Comparison of ENCODE assay signal across 11 cellular contexts in genomic region chr3:55690746-55691540, GRCh38.
DNase-seq lines count a peak whose midpoint lies in the region; ATAC-seq, FAIRE-seq and TF ChIP-seq lines count a peak whose summit lies in the region.
"Had no signal": no experiment of that assay in that cellular context is flagged by ENCODE, and none has a peak within 500 bp of the region (broad histone marks: within the 10 kb centered on the region; RNA-seq: fewer than 3 reads in every experiment).

No MANE protein-coding gene starts in this region.

- no peak overlapping the region for H3K4me3 Mint-ChIP-seq in activated CD8-positive, alpha-beta T cell treated with anti-CD3 and anti-CD28 coated beads, Interleukin-2, amount 10 ng/mL, durations not matched to agents 7 days and 5 days
- H3K4me3 Mint-ChIP-seq: activated naive CD4-positive, alpha-beta T cell treated with anti-CD3 and anti-CD28 coated beads, Interleukin-2, amount 10 ng/mL, durations not matched to agents 7 days and 5 days; CD4-positive, alpha-beta T cell had no signal

- H3K27ac Mint-ChIP-seq in activated CD8-positive, alpha-beta T cell treated with anti-CD3 and anti-CD28 coated beads, Interleukin-2, amount 10 ng/mL, durations not matched to agents 7 days and 5 days: no peak overlapping the region
- H3K27ac Mint-ChIP-seq: activated naive CD4-positive, alpha-beta T cell treated with anti-CD3 and anti-CD28 coated beads, Interleukin-2, amount 10 ng/mL, durations not matched to agents 7 days and 5 days; CD4-positive, alpha-beta T cell had no signal

- DNase-seq in D721Med (ENCODE audit: insufficient read length, low spot score) (peak; percentile 35), Karpas-422 (peak; percentile 53), glomerular visceral epithelial cell (ENCODE audit: extremely low spot score) (peak; percentile 26), HPDE6-E6E7 (ENCODE audit: extremely low spot score) (no peak), AG08395 (ENCODE audit: low spot score) (no peak)
- no peak for DNase-seq in activated CD8-positive, alpha-beta T cell treated with anti-CD3 and anti-CD28 coated beads, Interleukin-2, amount 10 ng/mL, durations not matched to agents 7 days and 5 days
- DNase-seq: activated naive CD4-positive, alpha-beta T cell treated with anti-CD3 and anti-CD28 coated beads, Interleukin-2, amount 10 ng/mL, durations not matched to agents 7 days and 5 days; CD4-positive, alpha-beta T cell; SHP77 treated with DMSO at 0.1 percent for 48 hours had no signal

- FAIRE-seq in D721Med (lab: Jason Lieb, UNC): peak; percentile 92

- ATAC-seq in GM19468 (IDR thresholded peaks at IDR 0.05; ENCODE audit: extremely low read depth, unreplicated experiment): peak; percentile 49
- no peak for ATAC-seq in HG03521 (IDR thresholded peaks at IDR 0.05; ENCODE audit: unreplicated experiment)
- ATAC-seq in activated CD8-positive, alpha-beta T cell treated with anti-CD3 and anti-CD28 coated beads, Interleukin-2, amount 10 ng/mL, durations not matched to agents 7 days and 5 days: no peak

- H3K79me2 ChIP-seq in Karpas-422 (ENCODE audit: low read length): no peaks in the 10 kb centered on the region

- no peaks in the 10 kb centered on the region for H3K9me2 ChIP-seq in Karpas-422 (replicated peaks; ENCODE audit: insufficient read depth, low read length)

- H3K9me3 Mint-ChIP-seq in activated CD8-positive, alpha-beta T cell treated with anti-CD3 and anti-CD28 coated beads, Interleukin-2, amount 10 ng/mL, durations not matched to agents 7 days and 5 days (ENCODE audit: insufficient read depth): no peaks in the 10 kb centered on the region
- H3K9me3 Mint-ChIP-seq: activated naive CD4-positive, alpha-beta T cell treated with anti-CD3 and anti-CD28 coated beads, Interleukin-2, amount 10 ng/mL, durations not matched to agents 7 days and 5 days; CD4-positive, alpha-beta T cell had no signal

- no peaks in the 10 kb centered on the region for H3K36me3 Mint-ChIP-seq in activated CD8-positive, alpha-beta T cell treated with anti-CD3 and anti-CD28 coated beads, Interleukin-2, amount 10 ng/mL, durations not matched to agents 7 days and 5 days (ENCODE audit: low read depth)
- H3K36me3 Mint-ChIP-seq: activated naive CD4-positive, alpha-beta T cell treated with anti-CD3 and anti-CD28 coated beads, Interleukin-2, amount 10 ng/mL, durations not matched to agents 7 days and 5 days had no signal

- CTCF ChIA-PET in activated CD8-positive, alpha-beta T cell treated with anti-CD3 and anti-CD28 coated beads, Interleukin-2, amount 10 ng/mL, durations not matched to agents 7 days and 5 days (lab: Charles Lee): no interaction called here

- H3K9ac ChIP-seq in Karpas-422 (ENCODE audit: low read length): peak overlapping the region; percentile 2; the same call in 1 of the 2 replicates

- no peaks in the 10 kb centered on the region for H3K27me3 ChIP-seq in Karpas-422 (ENCODE audit: low read length)

- no peaks in the 10 kb centered on the region for H3K9me3 ChIP-seq in Karpas-422 (ENCODE audit: low read length)

- no peaks in the 10 kb centered on the region for H4K20me1 ChIP-seq in Karpas-422 (ENCODE audit: insufficient read depth, low read depth, low read length)

- no peak for TF ChIP-seq CTCF in D721Med (IDR thresholded peaks at IDR 0.05; ENCODE audit: insufficient read depth, missing control alignments)

- POLR2A ChIA-PET in activated CD8-positive, alpha-beta T cell treated with anti-CD3 and anti-CD28 coated beads, Interleukin-2, amount 10 ng/mL, durations not matched to agents 7 days and 5 days (lab: Charles Lee): no interaction called here

- peaks cover 73% of the 10 kb centered on the region for H3K4me1 ChIP-seq in Karpas-422 (ENCODE audit: low read length)

- no peak overlapping the region for H2AFZ ChIP-seq in Karpas-422 (ENCODE audit: low read length)

- H3K4me2 ChIP-seq in Karpas-422 (ENCODE audit: low read depth, low read length, poor library complexity, severe bottlenecking): peak overlapping the region; percentile 50

- no peak overlapping the region for H3K27ac ChIP-seq in Karpas-422 (ENCODE audit: low read length)

- H3K4me3 ChIP-seq in Karpas-422 (ENCODE audit: low read length): peak overlapping the region; percentile 22

- no peaks in the 10 kb centered on the region for H3K36me3 ChIP-seq in Karpas-422 (ENCODE audit: insufficient read depth, low read length)

- no peaks in the 10 kb centered on the region for H3K27me3 Mint-ChIP-seq in activated CD8-positive, alpha-beta T cell treated with anti-CD3 and anti-CD28 coated beads, Interleukin-2, amount 10 ng/mL, durations not matched to agents 7 days and 5 days (ENCODE audit: low read depth)
- H3K27me3 Mint-ChIP-seq: activated naive CD4-positive, alpha-beta T cell treated with anti-CD3 and anti-CD28 coated beads, Interleukin-2, amount 10 ng/mL, durations not matched to agents 7 days and 5 days; CD4-positive, alpha-beta T cell had no signal

- no peaks in the 10 kb centered on the region for H3K4me1 Mint-ChIP-seq in activated CD8-positive, alpha-beta T cell treated with anti-CD3 and anti-CD28 coated beads, Interleukin-2, amount 10 ng/mL, durations not matched to agents 7 days and 5 days (ENCODE audit: low read depth)
- H3K4me1 Mint-ChIP-seq: activated naive CD4-positive, alpha-beta T cell treated with anti-CD3 and anti-CD28 coated beads, Interleukin-2, amount 10 ng/mL, durations not matched to agents 7 days and 5 days had no signal

Comparison
In these comparisons a context has a peak if more than half of its experiments do, and no peak if none do; other contexts are left out.
1. DNase-seq: peak in D721Med (single experiment), Karpas-422 (single experiment) and glomerular visceral epithelial cell (single experiment); none in HPDE6-E6E7 (single experiment), activated CD8-positive, alpha-beta T cell treated with anti-CD3 and anti-CD28 coated beads, Interleukin-2, amount 10 ng/mL, durations not matched to agents 7 days and 5 days (single experiment) and AG08395 (single experiment).